ENCODE assay signal across 8 cellular contexts in the genomic region with DNA sequence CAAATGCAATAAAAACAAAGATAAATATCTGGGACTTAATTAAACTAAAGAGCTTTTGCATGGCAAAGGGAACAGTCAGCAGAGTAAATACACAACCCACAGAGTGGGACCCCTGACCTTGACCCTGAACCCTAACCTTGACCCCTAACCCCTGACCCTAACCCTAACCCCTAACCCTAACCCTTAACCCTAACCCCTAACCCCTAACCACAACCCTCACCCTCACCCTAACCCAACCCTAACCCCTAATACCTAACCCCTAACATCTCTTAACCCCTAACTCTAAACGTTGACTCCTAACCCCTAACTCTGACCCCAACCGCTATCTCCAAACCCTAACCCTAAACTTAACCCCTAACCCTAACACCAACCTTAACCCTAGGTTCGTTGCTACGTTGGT.
DNase-seq lines count a peak whose midpoint lies in the region; TF ChIP-seq lines count a peak whose summit lies in the region.
"Not testable (repeated sequence)": the region's sequence is repeated elsewhere in the genome, so short reads cannot be mapped to it uniquely, and the experiment has no call there.

No MANE protein-coding gene starts in this region.

- H3K4me1 Mint-ChIP-seq in brain (peaks cover 51% of the 10 kb centered on the region), nephron (peaks cover 11% of the 10 kb centered on the region)
- not testable (repeated sequence) for H3K4me1 Mint-ChIP-seq in endodermal cell; progenitor cell of endocrine pancreas (ENCODE audit: low read depth)

- POLR2A ChIA-PET in SK-N-SH (lab: Yijun Ruan, JAX) = not testable (repeated sequence)

- not testable (repeated sequence) for DNase-seq in GM23248; SK-N-SH; endodermal cell; progenitor cell of endocrine pancreas (ENCODE audit: low spot score, unreplicated experiment)

- not testable (repeated sequence) for H3K4me1 ChIP-seq in GM23248 (ENCODE audit: insufficient read depth); HUES6 (ENCODE audit: control insufficient read depth, insufficient read depth, low read length); SK-N-SH (ENCODE audit: control insufficient read depth in 1 of 2, insufficient read depth in 2 of 2, low read depth in 1 of 2, low read length in 1 of 2); endodermal cell (ENCODE audit: control insufficient read depth, insufficient read depth, low read length); iPS-15b (ENCODE audit: control insufficient read depth, insufficient read depth, low read length)

- H3K4me3 Mint-ChIP-seq in brain (peak overlapping the region in 4 of 5 experiments; percentile 67 to 80 (median 76)), endodermal cell (peak overlapping the region; percentile 56), nephron (peak overlapping the region; percentile 77 to 80 (median 78)), progenitor cell of endocrine pancreas (ENCODE audit: low read depth) (peak overlapping the region; percentile 75)

- 72 to 84% methylated on average over 4 of the region's 4 CpGs for WGBS in GM23248 (ENCODE audit: low coverage in 1 of 2, low lambda C conversion rate in 2 of 2, missing lambda C conversion rate in 2 of 2), 2 experiments
- 74% methylated on average over 4 of the region's 4 CpGs for WGBS in SK-N-SH (ENCODE audit: low lambda C conversion rate)
- WGBS in endodermal cell (ENCODE audit: insufficient coverage in 1 of 2, insufficient read length in 1 of 2), 2 experiments = 75% methylated on average over 3 of the region's 4 CpGs; no CpG with 5 or more reads in 1 of the 2 experiments

- CTCF ChIA-PET in SK-N-SH (lab: Yijun Ruan, JAX) = not testable (repeated sequence)

- not testable (repeated sequence) for H3K36me3 ChIP-seq in GM23248 (ENCODE audit: low read depth); HUES6 (ENCODE audit: control insufficient read depth, insufficient read depth, low read length); SK-N-SH (replicated peaks in 1 of 2; ENCODE audit: control insufficient read depth in 1 of 2, insufficient read depth in 2 of 2, low read length in 1 of 2); endodermal cell (ENCODE audit: control insufficient read depth, insufficient read depth, low read length); iPS-15b (ENCODE audit: control insufficient read depth, insufficient read depth, low read length)

- not testable (repeated sequence) for TF ChIP-seq CTCF in SK-N-SH (IDR thresholded peaks at IDR 0.05); brain (conservative IDR thresholded peaks at IDR 0.05); endodermal cell (conservative IDR thresholded peaks at IDR 0.05); nephron (IDR thresholded peaks at IDR 0.05; ENCODE audit: unreplicated experiment in 3 of 3); progenitor cell of endocrine pancreas (IDR thresholded peaks at IDR 0.05; ENCODE audit: unreplicated experiment)

- H3K9ac ChIP-seq in GM23248; HUES6 (ENCODE audit: low read length); SK-N-SH; endodermal cell (ENCODE audit: extremely low read depth, low read length, poor library complexity, severe bottlenecking); iPS-15b (ENCODE audit: low read depth, low read length): not testable (repeated sequence)

- H3K9me3 Mint-ChIP-seq in brain; endodermal cell; nephron; progenitor cell of endocrine pancreas (ENCODE audit: low read depth): not testable (repeated sequence)

- not testable (repeated sequence) for H3K27me3 Mint-ChIP-seq in brain; endodermal cell (ENCODE audit: insufficient read depth); nephron (ENCODE audit: low read depth); progenitor cell of endocrine pancreas

- in situ Hi-C loops in GM23248 (cut with MboI) = loop anchor here (25.0 kb wide), 1 partner anchor 811 kb away; no protein-coding TSS in a partner anchor

- not testable (repeated sequence) for TF ChIP-seq EP300 in SK-N-SH (IDR thresholded peaks at IDR 0.05; ENCODE audit: borderline replicate concordance in 1 of 2, low read depth in 1 of 2, low read length in 1 of 2)

- not testable (repeated sequence) for H3F3A ChIP-seq in GM23248 (ENCODE audit: insufficient read depth); SK-N-SH (replicated peaks; ENCODE audit: insufficient read depth)

- H2AFZ ChIP-seq in GM23248; SK-N-SH (ENCODE audit: low read depth): not testable (repeated sequence)

- H3K4me2 ChIP-seq in GM23248 (ENCODE audit: unreplicated experiment) (peak overlapping the region; percentile 71), SK-N-SH (peak overlapping the region; percentile 84)

- not testable (repeated sequence) for H3K27me3 ChIP-seq in GM23248 (replicated peaks; ENCODE audit: insufficient read depth); SK-N-SH (ENCODE audit: insufficient read depth); endodermal cell (ENCODE audit: control insufficient read depth, insufficient read depth, low read length, poor library complexity, severe bottlenecking)
- peaks cover 14% of the 10 kb centered on the region for H3K27me3 ChIP-seq in HUES6 (ENCODE audit: control insufficient read depth, insufficient read depth, low read length)
- H3K27me3 ChIP-seq in iPS-15b (ENCODE audit: control insufficient read depth, insufficient read depth, low read length) = peaks cover 15% of the 10 kb centered on the region

- H4K20me1 ChIP-seq in GM23248 (ENCODE audit: insufficient read depth); SK-N-SH (ENCODE audit: insufficient read depth): not testable (repeated sequence)

- not testable (repeated sequence) for H3K9me3 ChIP-seq in GM23248 (ENCODE audit: low read depth); HUES6 (ENCODE audit: control insufficient read depth, insufficient read depth, low read depth, low read length); SK-N-SH; endodermal cell (ENCODE audit: control insufficient read depth, low read length); iPS-15b (ENCODE audit: control insufficient read depth, insufficient read depth, low read length)

- H3K27ac ChIP-seq in GM23248; HUES6 (ENCODE audit: low read depth, low read length); SK-N-SH (ENCODE audit: low read depth in 2 of 2, low read length in 1 of 2); endodermal cell (ENCODE audit: low read depth, low read length): not testable (repeated sequence)

- H3K79me2 ChIP-seq in GM23248 (ENCODE audit: insufficient read depth); SK-N-SH (ENCODE audit: insufficient read depth): not testable (repeated sequence)

- not testable (repeated sequence) for H3K36me3 Mint-ChIP-seq in brain; endodermal cell (ENCODE audit: low read depth); nephron (ENCODE audit: low read depth); progenitor cell of endocrine pancreas (ENCODE audit: insufficient read depth)

- H3K4me3 ChIP-seq in GM23248; endodermal cell (ENCODE audit: low read length): not testable (repeated sequence)
- peak overlapping the region; percentile 61; the same call in 1 of the 2 replicates for H3K4me3 ChIP-seq in HUES6 (ENCODE audit: low read depth, low read length)
- peak overlapping the region; percentile 13 to 47; a peak in 1 of 4 replicates for H3K4me3 ChIP-seq in SK-N-SH (ENCODE audit: low read depth in 2 of 2, low read length in 1 of 2)
- peak overlapping the region; percentile 22 for H3K4me3 ChIP-seq in iPS-15b (ENCODE audit: low read depth, low read length)

- not testable (repeated sequence) for TF ChIP-seq RAD21 in SK-N-SH (IDR thresholded peaks at IDR 0.05; ENCODE audit: low read length)

- peak overlapping the region in 2 of 5 experiments; percentile 45 to 60 for H3K27ac Mint-ChIP-seq in brain
- not testable (repeated sequence) for H3K27ac Mint-ChIP-seq in endodermal cell, nephron, progenitor cell of endocrine pancreas

- H3K9me2 ChIP-seq in GM23248 (ENCODE audit: insufficient read depth); SK-N-SH: not testable (repeated sequence)
